ENCODE assay signal across 2 cellular contexts in genomic region chr2:9740382-9741040, GRCh38.
A peak's percentile ranks its signal among the peaks of the same experiment; 100 is the strongest.
TF ChIP-seq lines count a peak whose summit lies in the region.

No MANE protein-coding gene starts in this region.

TF ChIP-seq in HCT116, 20 proteins besides CTCF, POLR2A, EP300 and RAD21:
- TF ChIP-seq EGR1 (IDR thresholded peaks at IDR 0.05; ENCODE audit: low read depth) (no peak), SIN3A (IDR thresholded peaks at IDR 0.05; ENCODE audit: low read depth) (no peak), CEBPB (IDR thresholded peaks at IDR 0.05; ENCODE audit: low read depth) (0 out of 2 replicates have a peak, but pooled peaks have one; percentile 13), FOSL1 (IDR thresholded peaks at IDR 0.05; ENCODE audit: low read depth) (peak; percentile 38; the same call in 1 of the 2 replicates)

TF ChIP-seq in K562, 482 proteins besides CTCF, POLR2A, EP300 and RAD21:
- TF ChIP-seq NFIC (IDR thresholded peaks at IDR 0.05), result peak; percentile 93
- no peak for TF ChIP-seq ZNF780A (CRISPR knock-in tag; IDR thresholded peaks at IDR 0.05)
- peak; percentile 76 for TF ChIP-seq NFIX (CRISPR knock-in tag; IDR thresholded peaks at IDR 0.05; ENCODE audit: low read depth)
TF ChIP-seq in K562: peak in this region for 2.
